17 cellular contexts compared by ENCODE assay signal in the genomic region with DNA sequence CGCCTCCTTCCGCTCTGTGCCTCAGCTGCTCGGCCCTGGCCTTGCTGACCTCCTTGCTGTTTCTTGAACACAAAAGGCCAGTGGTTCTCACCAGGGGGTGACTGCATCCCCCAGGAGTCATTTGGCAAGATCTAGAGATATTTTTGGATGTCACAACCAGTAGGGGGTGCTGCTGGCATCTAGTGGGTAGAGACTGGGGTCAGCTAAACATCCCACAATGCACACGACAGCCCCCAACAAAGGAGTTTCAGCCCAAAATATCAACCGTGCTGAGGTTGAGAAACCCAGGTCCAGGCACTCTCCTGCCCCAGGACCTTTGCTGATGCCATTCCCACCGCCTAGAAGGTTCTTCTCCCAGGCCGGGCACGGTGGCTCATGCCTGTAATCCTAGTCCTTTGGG. TPM values are rescaled to one million over a fixed set of nuclear protein-coding genes. Genes with fewer than 3 reads are reported as not detected.
A peak's percentile ranks its signal among the peaks of the same experiment; 100 is the strongest.
DNase-seq lines count a peak whose midpoint lies in the region; ATAC-seq, FAIRE-seq and TF ChIP-seq lines count a peak whose summit lies in the region.
"Had no signal": no experiment of that assay in that cellular context is flagged by ENCODE, and none has a peak within 500 bp of the region (broad histone marks: within the 10 kb centered on the region; RNA-seq: fewer than 3 reads in every experiment).

No MANE protein-coding gene starts in this region.

- BruUV-seq in HCT116 (replicated peaks; lab: Mats Ljungman, UMichigan) = no TSS peak

- RAD21 ChIA-PET in HCT116 (lab: Charles Lee; ENCODE audit: low non-redundant PET in 1 of 2, low total read pairs in 2 of 2, uncharacterized antibody in 2 of 2, unreplicated experiment in 2 of 2) = no interaction called here

- POLR2A ChIA-PET in HCT116 (lab: Charles Lee) = interaction anchor here (0.7 to 1.1 kb wide), 2 partner anchors 17 to 441 kb away, joined by 4 to 5 read pairs; no protein-coding TSS in a partner anchor
- POLR2A ChIA-PET in WTC11 (lab: Charles Lee) = no interaction called here

- H3K27ac Mint-ChIP-seq in CD14-positive monocyte (no peak overlapping the region), WTC11 (no peak overlapping the region)
- H3K27ac Mint-ChIP-seq in activated naive CD4-positive, alpha-beta T cell treated with anti-CD3 and anti-CD28 coated beads, Interleukin-2, amount 10 ng/mL, durations not matched to agents 7 days and 5 days = no peak overlapping the region
- H3K27ac Mint-ChIP-seq: activated naive CD8-positive, alpha-beta T cell treated with anti-CD3 and anti-CD28 coated beads, Interleukin-2, amount 50 U/mL, for 24 hours had no signal

- no peak overlapping the region for H3K27ac ChIP-seq in HCT116 (ENCODE audit: low read depth, low read length)
- H3K27ac ChIP-seq in kidney (ENCODE audit: low read depth in 2 of 2, low read length in 2 of 2) = no peak overlapping the region
- H3K27ac ChIP-seq: dorsolateral prefrontal cortex, stomach had no signal

- no peaks in the 10 kb centered on the region for H3K9me3 ChIP-seq in HCT116 (ENCODE audit: control insufficient read depth in 1 of 2, insufficient read depth in 1 of 2, low read depth in 1 of 2, low read length in 2 of 2)
- H3K9me3 ChIP-seq in kidney (ENCODE audit: control insufficient read depth in 1 of 2, low read length in 2 of 2) = no peaks in the 10 kb centered on the region
- H3K9me3 ChIP-seq: Caco-2, stomach had no signal

- TF ChIP-seq RAD21 in HCT116 (IDR thresholded peaks at IDR 0.05; ENCODE audit: low read depth) = no peak

- no peak overlapping the region for H2AFZ ChIP-seq in HCT116 (ENCODE audit: low read depth, low read length, poor library complexity, severe bottlenecking)

- H3K9me3 Mint-ChIP-seq in CD14-positive monocyte = peaks cover 0 to 5% (median 2%) of the 10 kb centered on the region in 7 donors
- H3K9me3 Mint-ChIP-seq in WTC11 = peaks cover 15% of the 10 kb centered on the region
- H3K9me3 Mint-ChIP-seq in activated naive CD4-positive, alpha-beta T cell treated with anti-CD3 and anti-CD28 coated beads, Interleukin-2, amount 10 ng/mL, durations not matched to agents 7 days and 5 days = no peaks in the 10 kb centered on the region
- H3K9me3 Mint-ChIP-seq: activated naive CD8-positive, alpha-beta T cell treated with anti-CD3 and anti-CD28 coated beads, Interleukin-2, amount 50 U/mL, for 24 hours had no signal

- no peak for TF ChIP-seq POLR2A in HCT116 (IDR thresholded peaks at IDR 0.05; ENCODE audit: borderline replicate concordance, extremely low read depth, insufficient read depth, insufficient read length)

- DNase-seq in CD14-positive monocyte (ENCODE audit: low spot score) (no peak), HCT116 (ENCODE audit: low read depth, low spot score) (no peak), WTC11 (ENCODE audit: low spot score) (peak; percentile 51), kidney (peak; percentile 6), NCI-H1092 treated with DMSO at 0.1 percent for 48 hours (lab: John Stamatoyannopoulos, UW) (no peak), glomerular visceral epithelial cell (ENCODE audit: extremely low spot score) (no peak), SW 1271 (lab: John Stamatoyannopoulos, UW) (no peak)
- DNase-seq in activated naive CD4-positive, alpha-beta T cell treated with anti-CD3 and anti-CD28 coated beads, Interleukin-2, amount 10 ng/mL, durations not matched to agents 7 days and 5 days = no peak
- DNase-seq: activated naive CD8-positive, alpha-beta T cell treated with anti-CD3 and anti-CD28 coated beads, Interleukin-2, amount 50 U/mL, for 24 hours; Caco-2; dorsolateral prefrontal cortex; foreskin melanocyte; NCI-H1436 treated with DMSO at 0.1 percent for 48 hours; NCI-H510A treated with DMSO at 0.1 percent for 48 hours; stomach had no signal

- no peak overlapping the region for H3K4me3 ChIP-seq in HCT116 (replicated peaks in 1 of 2; ENCODE audit: low read depth in 1 of 2, low read length in 2 of 2)
- no peak overlapping the region for H3K4me3 ChIP-seq in kidney (ENCODE audit: low read length in 2 of 2)
- H3K4me3 ChIP-seq: dorsolateral prefrontal cortex, stomach had no signal

- no peaks in the 10 kb centered on the region for H3K9me2 ChIP-seq in HCT116 (ENCODE audit: insufficient read depth)

- no peaks in the 10 kb centered on the region for H3K27me3 ChIP-seq in HCT116 (ENCODE audit: insufficient read depth, low read length)
- H3K27me3 ChIP-seq: stomach had no signal

- no peak for FAIRE-seq in kidney (lab: Jason Lieb, UNC)
- FAIRE-seq: TTC549 had no signal

- H3K27me3 Mint-ChIP-seq in CD14-positive monocyte (ENCODE audit: low read depth in 3 of 3) = peaks cover 0 to 1% (median 0%) of the 10 kb centered on the region in 3 donors
- peaks cover 2% of the 10 kb centered on the region; the same call in 1 of the 2 replicates for H3K27me3 Mint-ChIP-seq in WTC11 (ENCODE audit: low read depth)
- H3K27me3 Mint-ChIP-seq in activated naive CD4-positive, alpha-beta T cell treated with anti-CD3 and anti-CD28 coated beads, Interleukin-2, amount 10 ng/mL, durations not matched to agents 7 days and 5 days = no peaks in the 10 kb centered on the region

- H3K9ac ChIP-seq in HCT116 (ENCODE audit: low read length) (no peak overlapping the region), kidney (ENCODE audit: low read length in 2 of 2) (no peak overlapping the region)

- no peak overlapping the region for H3K4me2 ChIP-seq in HCT116 (ENCODE audit: low read length)

- H4K20me1 ChIP-seq in HCT116 (ENCODE audit: insufficient read depth) = no peaks in the 10 kb centered on the region

- no peaks in the 10 kb centered on the region for H3K36me3 ChIP-seq in HCT116 (ENCODE audit: control insufficient read depth in 1 of 2, insufficient read depth in 2 of 2, low read length in 2 of 2)
- peaks cover 8 to 36% of the 10 kb centered on the region in 2 donors for H3K36me3 ChIP-seq in kidney (ENCODE audit: control insufficient read depth in 1 of 2, insufficient read depth in 2 of 2, low read length in 2 of 2)

- H3K4me3 Mint-ChIP-seq in CD14-positive monocyte (no peak overlapping the region), WTC11 (no peak overlapping the region)
- H3K4me3 Mint-ChIP-seq in activated naive CD4-positive, alpha-beta T cell treated with anti-CD3 and anti-CD28 coated beads, Interleukin-2, amount 10 ng/mL, durations not matched to agents 7 days and 5 days = no peak overlapping the region
- H3K4me3 Mint-ChIP-seq: activated naive CD8-positive, alpha-beta T cell treated with anti-CD3 and anti-CD28 coated beads, Interleukin-2, amount 50 U/mL, for 24 hours had no signal

- H3K79me2 ChIP-seq in HCT116 (ENCODE audit: insufficient read depth, low read length) = no peaks in the 10 kb centered on the region

- ATAC-seq in HCT116 (no peak; the same call in 1 of the 2 replicates), WTC11 (peak; percentile 43)
- ATAC-seq: activated naive CD8-positive, alpha-beta T cell treated with anti-CD3 and anti-CD28 coated beads, Interleukin-2, amount 50 U/mL, for 24 hours; Right ventricle myocardium inferior had no signal

- H3K36me3 Mint-ChIP-seq in CD14-positive monocyte = peaks cover 35 to 40% of the 10 kb centered on the region in 2 donors
- no peaks in the 10 kb centered on the region; the same call in 1 of the 2 replicates for H3K36me3 Mint-ChIP-seq in WTC11
- no peaks in the 10 kb centered on the region for H3K36me3 Mint-ChIP-seq in activated naive CD4-positive, alpha-beta T cell treated with anti-CD3 and anti-CD28 coated beads, Interleukin-2, amount 10 ng/mL, durations not matched to agents 7 days and 5 days

- TF ChIP-seq CTCF in CD14-positive monocyte (IDR thresholded peaks at IDR 0.05) = peak; percentile 28
- peak in 2 of 3 experiments; percentile 51 to 62; a peak in 4 of 6 replicates for TF ChIP-seq CTCF in HCT116 (IDR thresholded peaks at IDR 0.05 in 2 of 3, conservative IDR thresholded peaks at IDR 0.05 in 1 of 3; ENCODE audit: borderline replicate concordance in 1 of 3, insufficient read depth in 1 of 3, low read depth in 2 of 3, low read length in 2 of 3)
- TF ChIP-seq CTCF in WTC11 (IDR thresholded peaks at IDR 0.05) = no peak
- no peak for TF ChIP-seq CTCF in kidney (IDR thresholded peaks at IDR 0.05; ENCODE audit: borderline replicate concordance, extremely low read depth, insufficient read depth)

- H3K4me1 Mint-ChIP-seq in CD14-positive monocyte (peaks cover 4% of the 10 kb centered on the region), WTC11 (peaks cover 4% of the 10 kb centered on the region)
- H3K4me1 Mint-ChIP-seq in activated naive CD4-positive, alpha-beta T cell treated with anti-CD3 and anti-CD28 coated beads, Interleukin-2, amount 10 ng/mL, durations not matched to agents 7 days and 5 days = no peaks in the 10 kb centered on the region
- H3K4me1 Mint-ChIP-seq: activated naive CD8-positive, alpha-beta T cell treated with anti-CD3 and anti-CD28 coated beads, Interleukin-2, amount 50 U/mL, for 24 hours had no signal

- no peaks in the 10 kb centered on the region for H3K4me1 ChIP-seq in HCT116 (ENCODE audit: control insufficient read depth in 1 of 2, insufficient read depth in 2 of 2, low read length in 2 of 2)
- H3K4me1 ChIP-seq in kidney (ENCODE audit: control insufficient read depth in 1 of 2, insufficient read depth in 1 of 2, low read depth in 1 of 2, low read length in 2 of 2) = no peaks in the 10 kb centered on the region
- H3K4me1 ChIP-seq: Caco-2, stomach had no signal

- intact Hi-C loops in CD14-positive monocyte (cut with micrococcal nuclease) = no loop called here
- intact Hi-C loops in HCT116 (cut with micrococcal nuclease) = no loop called here
- intact Hi-C loops in kidney (cut with DNase I) = no loop called here

- CTCF ChIA-PET in HCT116 (lab: Charles Lee) = no interaction called here
- CTCF ChIA-PET in WTC11 (lab: Charles Lee) = interaction anchor here (1.0 to 1.8 kb wide), 3 partner anchors 9 to 435 kb away, joined by 3 to 7 read pairs (median 7); no protein-coding TSS in a partner anchor
- CTCF ChIA-PET in activated naive CD4-positive, alpha-beta T cell treated with anti-CD3 and anti-CD28 coated beads, Interleukin-2, amount 10 ng/mL, durations not matched to agents 7 days and 5 days (lab: Charles Lee) = no interaction called here

TF ChIP-seq in WTC11, 78 proteins besides CTCF, POLR2A, EP300 and RAD21:
- TF ChIP-seq ZNF416 (CRISPR knock-in tag; IDR thresholded peaks at IDR 0.05) (no peak), GTF2I (CRISPR knock-in tag; conservative IDR thresholded peaks at IDR 0.05) (peak; percentile 69; the same call in 1 of the 2 replicates)

RNA-seq across cellular contexts. Expression of gene ABCC6, which starts 39.7 kb away (rescaled TPM):
- polyA plus RNA-seq in CD14-positive monocyte (10 to 100 TPM in 1 of 2 donors, 1 to 10 TPM in 1; 6.1 to 14.7 TPM), kidney (ENCODE audit: insufficient read depth, low read depth, low replicate concordance) (54.5 TPM)
- total RNA-seq in HCT116 (2021; ENCODE audit: unreplicated experiment) (2.7 TPM), WTC11 (2021) (1.3 to 2.0 TPM (median 1.8 TPM) in 3 replicates), kidney (7.5 TPM)
- polyA plus RNA-seq in HCT116 (2012) = 1.8 and 2.8 TPM in 2 replicates

RNA-seq across cellular contexts. Expression of gene NOMO3, which starts 48.8 kb away (rescaled TPM):
- polyA plus RNA-seq in CD14-positive monocyte (10 to 100 TPM in 1 of 2 donors, 1 to 10 TPM in 1; 7.1 to 39.0 TPM), kidney (ENCODE audit: insufficient read depth, low read depth, low replicate concordance) (11.4 TPM)
- total RNA-seq in HCT116 (2021; ENCODE audit: unreplicated experiment) (41.5 TPM), WTC11 (2021) (14.8 to 20.5 TPM (median 15.9 TPM) in 3 replicates), kidney (28.4 TPM)
- 31.2 and 54.3 TPM in 2 replicates for polyA plus RNA-seq in HCT116 (2012)

Comparison
In these comparisons a context has a peak if more than half of its experiments do, and no peak if none do; other contexts are left out.
1. DNase-seq: peak in WTC11 (single experiment) and kidney (single experiment); none in CD14-positive monocyte (single experiment), HCT116 (single experiment), NCI-H1092 treated with DMSO at 0.1 percent for 48 hours (single experiment), activated naive CD4-positive, alpha-beta T cell treated with anti-CD3 and anti-CD28 coated beads, Interleukin-2, amount 10 ng/mL, durations not matched to agents 7 days and 5 days (single experiment), glomerular visceral epithelial cell (single experiment) and SW 1271 (0 of 2).
2. CTCF ChIP-seq: peak in CD14-positive monocyte (single experiment) and HCT116 (2 of 3); none in WTC11 (single experiment) and kidney (single experiment).